10 cellular contexts compared by ENCODE assay signal in the genomic region with DNA sequence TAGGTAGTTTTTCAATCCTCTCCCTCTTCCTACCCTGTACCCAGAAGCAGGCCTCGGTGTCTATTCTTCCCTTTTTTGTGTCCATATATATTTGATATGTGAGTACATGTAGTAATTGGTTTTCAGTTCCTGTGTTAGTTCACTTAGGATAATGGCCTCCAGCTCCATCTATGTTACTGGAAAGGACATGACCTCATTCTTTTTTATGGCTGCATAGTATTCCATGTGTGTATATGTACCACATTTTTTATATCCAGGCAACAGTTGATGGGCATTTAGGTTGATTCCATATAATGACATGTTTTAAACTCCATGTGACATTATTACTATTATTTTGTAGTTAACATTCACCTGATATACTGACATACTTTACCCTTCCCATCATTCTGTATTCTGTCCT.
"Had no signal": no experiment of that assay in that cellular context is flagged by ENCODE, and none has a peak within 500 bp of the region (broad histone marks: within the 10 kb centered on the region; RNA-seq: fewer than 3 reads in every experiment).

No MANE protein-coding gene starts in this region.

- H3K4me2 ChIP-seq: GM23338 had no signal

- H3K4me1 Mint-ChIP-seq: GM23338 had no signal

- DNase-seq: GM23248, GOT3, H7, H9, HCEC 1CT, HFFc6 had no signal

- H2AFZ ChIP-seq: GM23248, GM23338 had no signal

- H3K4me3 ChIP-seq: GM23248, GM23338, HAP-1 had no signal

- H3K4me1 ChIP-seq: HAP-1 had no signal

- H3K9me3 Mint-ChIP-seq: HFFc6 had no signal

- H3K4me3 Mint-ChIP-seq: GM23338, H9, HFFc6 had no signal

- H3K36me3 ChIP-seq: HAP-1 had no signal

- H3K27ac Mint-ChIP-seq: GM23338, H9, HFFc6 had no signal

- FAIRE-seq: H54 had no signal

- H3K27ac ChIP-seq: GM23248 had no signal

- H3K9ac ChIP-seq: GM23248 had no signal

- ATAC-seq: GM23338, HCT116 had no signal
